Comparison of ENCODE assay signal across 9 cellular contexts in the genomic region with DNA sequence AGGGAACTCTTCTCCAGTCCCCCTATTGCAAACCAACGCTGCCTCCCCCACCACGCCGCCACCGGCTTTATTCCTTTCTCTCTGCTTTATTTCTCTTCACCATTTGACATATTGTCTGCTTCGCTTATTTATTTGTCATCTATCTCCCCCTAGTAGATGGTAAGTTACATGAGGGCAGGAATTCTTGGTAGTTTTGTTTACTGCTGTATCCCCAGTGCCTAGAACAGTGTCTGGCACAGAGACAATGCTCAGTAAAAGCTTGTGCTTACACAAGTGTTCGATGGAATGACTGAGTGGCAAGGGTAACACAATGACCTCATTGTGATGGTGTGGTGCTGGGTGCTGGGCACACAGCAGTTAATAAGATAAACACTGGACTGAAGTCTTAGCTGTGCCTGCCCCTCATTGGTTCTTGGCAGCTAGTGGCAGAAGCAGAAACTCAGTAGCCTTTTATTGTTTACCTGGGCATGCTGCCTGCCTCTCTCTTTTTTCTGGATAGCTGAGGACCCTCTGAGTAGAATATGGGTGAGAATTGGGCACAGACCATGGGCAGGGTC. TPM values are rescaled to one million over a fixed set of nuclear protein-coding genes. Genes with fewer than 3 reads are reported as not detected.
DNase-seq lines count a peak whose midpoint lies in the region; ATAC-seq, FAIRE-seq and TF ChIP-seq lines count a peak whose summit lies in the region.
"Not testable (repeated sequence)": the region's sequence is repeated elsewhere in the genome, so short reads cannot be mapped to it uniquely, and the experiment has no call there.
"Had no signal": no experiment of that assay in that cellular context is flagged by ENCODE, and none has a peak within 500 bp of the region (broad histone marks: within the 10 kb centered on the region; RNA-seq: fewer than 3 reads in every experiment).

No MANE protein-coding gene starts in this region.

- in situ Hi-C loops in SK-MEL-5 (cut with HindIII; ENCODE audit: low pct_unique_long_range_greater_than_20kb, low sequenced_read_pairs) = not testable (repeated sequence)

- peaks cover 48% of the 10 kb centered on the region for H3K4me1 ChIP-seq in A549
- not testable (repeated sequence) for H3K4me1 ChIP-seq in mucosa of descending colon (ENCODE audit: low read depth)

- H3K9me3 ChIP-seq in A549, mucosa of descending colon: not testable (repeated sequence)

- TF ChIP-seq CTCF in A549 (IDR thresholded peaks at IDR 0.05); mucosa of descending colon (IDR thresholded peaks at IDR 0.05): not testable (repeated sequence)

- POLR2A ChIA-PET in A549 (lab: Yijun Ruan, JAX) = not testable (repeated sequence)

- TF ChIP-seq EP300 in A549 (IDR thresholded peaks at IDR 0.05) = not testable (repeated sequence)

- not testable (repeated sequence) for TF ChIP-seq RAD21 in A549 (conservative IDR thresholded peaks at IDR 0.05 in 1 of 2, IDR thresholded peaks at IDR 0.05 in 1 of 2)

- WGBS in A549 (ENCODE audit: missing lambda C conversion rate) = 48% methylated on average over 4 of the region's 6 CpGs

- peak overlapping the region; percentile 98 to 99; a peak in 5 of 6 replicates for H3K27ac ChIP-seq in A549

- intact Hi-C loops in Right ventricle myocardium superior (cut with DNase I); mucosa of descending colon (cut with DNase I, micrococcal nuclease): not testable (repeated sequence)

- H3K36me3 ChIP-seq in mucosa of descending colon (ENCODE audit: low read depth) = not testable (repeated sequence)

- CTCF ChIA-PET in A549 (lab: Yijun Ruan, JAX) = not testable (repeated sequence)

- H3K4me3 ChIP-seq in A549, mucosa of descending colon: not testable (repeated sequence)

- not testable (repeated sequence) for DNase-seq in A549 (ENCODE audit: low read depth in 1 of 2, low spot score in 1 of 2); Right ventricle myocardium superior; left lobe of liver (ENCODE audit: low spot score)
- DNase-seq in HT-29 (ENCODE audit: low spot score) = peak; percentile 84
- peak; percentile 3 for DNase-seq in SK-MEL-5 (ENCODE audit: low read depth, low spot score)
- peak in 1 of 3 donors; percentile 15 for DNase-seq in mucosa of descending colon
- peak; percentile 55 for DNase-seq in renal cortical epithelial cell (ENCODE audit: low read depth)

- TF ChIP-seq POLR2A in A549 (IDR thresholded peaks at IDR 0.05; ENCODE audit: low read length) = not testable (repeated sequence)

- not testable (repeated sequence) for ATAC-seq in A549
- ATAC-seq in Right ventricle myocardium superior (ENCODE audit: poor library complexity) (peak; percentile 24), left lobe of liver (peak; percentile 66), mucosa of descending colon (peak; percentile 65)

- H3K4me2 ChIP-seq in A549 = not testable (repeated sequence)

- not testable (repeated sequence) for FAIRE-seq in A549 (lab: Jason Lieb, UNC)

RNA-seq across cellular contexts. Expression of a gene that starts 9.5 kb away (rescaled TPM):
- 0.71 and 1.0 TPM in 2 replicates for polyA plus RNA-seq in A549 (2011; rRNA removed)
- 0.54 and 0.66 TPM in 2 replicates for polyA plus RNA-seq in A549 (2012; cell fraction: cytosol; rRNA removed)
- polyA plus RNA-seq in A549 (2012; cell fraction: nucleus; rRNA removed) = 0.40 and 0.91 TPM in 2 replicates
- polyA plus RNA-seq in A549 (2017; fragmentation: RNase III; extraction: RNeasy Plus Mini Kit Qiagen cat#74134 plus additional on column Dnase treatment) = 0.81 to 1.7 TPM (median 1.5 TPM) in 3 replicates
- 1.0 and 1.7 TPM in 2 replicates for polyA minus RNA-seq in A549 (2011; rRNA and poly(A)+ RNA removed)
- total RNA-seq in HT-29 (2014; rRNA removed; shearing (Covaris generic)) = 1.5 and 3.4 TPM in 2 replicates
- 0.75 and 0.90 TPM in 2 replicates for total RNA-seq in SK-MEL-5 (2014; rRNA removed; shearing (Covaris generic))
- polyA plus RNA-seq in SK-MEL-5 (2015; cell fraction: cytosol; rRNA removed) = 3.6 and 4.6 TPM in 2 replicates
- polyA plus RNA-seq in SK-MEL-5 (2015; cell fraction: nucleus; rRNA removed) = 1.0 and 3.3 TPM in 2 replicates
- total RNA-seq in Right ventricle myocardium superior = 0.35 TPM
- 0.65 TPM for total RNA-seq in left lobe of liver
- 1 to 10 TPM in 2 of 3 donors, under 1 TPM in 1; 0.82 to 6.2 (median 4.8) TPM for total RNA-seq in mucosa of descending colon
- total RNA-seq in renal cortical epithelial cell = 86.5 and 273 TPM in 2 replicates
- total RNA-seq: H1, SJSA1 had no signal

Comparison
In these comparisons a context has a peak if more than half of its experiments do, and no peak if none do; other contexts are left out.
1. RNA of a gene that starts 9.5 kb away (total RNA-seq): 86.5 to 273 TPM in renal cortical epithelial cell; 0.82 to 6.2 TPM in mucosa of descending colon, 1.5 to 3.4 TPM in HT-29, 0.75 to 0.90 TPM in SK-MEL-5, 0.65 TPM in left lobe of liver (single experiment) and 0.35 TPM in Right ventricle myocardium superior (single experiment); every median in the first group is over 10 times any median in the second.